Comparison of ENCODE assay signal across 11 cellular contexts in genomic region chr2:215712850-215713230, GRCh38.
DNase-seq lines count a peak whose midpoint lies in the region; ATAC-seq, FAIRE-seq and TF ChIP-seq lines count a peak whose summit lies in the region.
"Had no signal": no experiment of that assay in that cellular context is flagged by ENCODE, and none has a peak within 500 bp of the region (broad histone marks: within the 10 kb centered on the region; RNA-seq: fewer than 3 reads in every experiment).

No MANE protein-coding gene starts in this region.

- H3K9me3 ChIP-seq in A549, result no peaks in the 10 kb centered on the region
- H3K9me3 ChIP-seq in esophagus muscularis mucosa, result no peaks in the 10 kb centered on the region
- H3K9me3 ChIP-seq in muscle layer of colon (ENCODE audit: low read length), result no peaks in the 10 kb centered on the region
- no peaks in the 10 kb centered on the region for H3K9me3 ChIP-seq in HAP-1
- H3K9me3 ChIP-seq: right atrium auricular region had no signal

- TF ChIP-seq POLR2A in A549 (IDR thresholded peaks at IDR 0.05; ENCODE audit: low read length), result no peak
- no peak for TF ChIP-seq POLR2A in esophagus muscularis mucosa (IDR thresholded peaks at IDR 0.05; ENCODE audit: low read depth)

- peak; percentile 62 to 69 for ATAC-seq in A549
- no peak for ATAC-seq in activated T-cell treated with anti-CD3 and anti-CD28 coated beads, Interleukin-2, amount 50 U/mL, for 4 hours

- peaks cover 4% of the 10 kb centered on the region for H3K27me3 Mint-ChIP-seq in activated T-cell treated with anti-CD3 and anti-CD28 coated beads, Interleukin-2, amount 50 U/mL, for 4 hours (ENCODE audit: low read depth)

- H3K4me1 ChIP-seq in A549, result peaks cover 41% of the 10 kb centered on the region
- peaks cover 28 to 75% (median 64%) of the 10 kb centered on the region in 4 donors for H3K4me1 ChIP-seq in esophagus muscularis mucosa
- peaks cover 37% of the 10 kb centered on the region for H3K4me1 ChIP-seq in muscle layer of colon (ENCODE audit: insufficient read depth, low read length)
- H3K4me1 ChIP-seq in HAP-1, result no peaks in the 10 kb centered on the region

- CTCF ChIA-PET in A549 (lab: Yijun Ruan, JAX), result no interaction called here

- H3K4me3 Mint-ChIP-seq in activated T-cell treated with anti-CD3 and anti-CD28 coated beads, Interleukin-2, amount 50 U/mL, for 4 hours, result no peak overlapping the region

- TF ChIP-seq CTCF in A549 (IDR thresholded peaks at IDR 0.05) (no peak), esophagus muscularis mucosa (IDR thresholded peaks at IDR 0.05) (no peak)

- H3K9ac ChIP-seq in muscle layer of colon (ENCODE audit: low read length), result no peak overlapping the region

- H3K36me3 ChIP-seq in esophagus muscularis mucosa (no peaks in the 10 kb centered on the region), muscle layer of colon (ENCODE audit: insufficient read depth, low read length) (no peaks in the 10 kb centered on the region), HAP-1 (replicated peaks) (no peaks in the 10 kb centered on the region)
- H3K36me3 ChIP-seq: right atrium auricular region had no signal

- H3K4me3 ChIP-seq in A549, result no peak overlapping the region
- H3K4me3 ChIP-seq in esophagus muscularis mucosa, result no peak overlapping the region
- H3K4me3 ChIP-seq in muscle layer of colon (ENCODE audit: low read depth in 1 of 2, low read length in 2 of 2), result no peak overlapping the region
- H3K4me3 ChIP-seq in HAP-1, result no peak overlapping the region
- H3K4me3 ChIP-seq: dorsolateral prefrontal cortex, right atrium auricular region had no signal

- WGBS in A549 (ENCODE audit: missing lambda C conversion rate), result 0% methylated on average over 1 of the region's 1 CpG
- 0% methylated on average over 1 of the region's 1 CpG for WGBS in esophagus muscularis mucosa

- DNase-seq in A549 (ENCODE audit: low read depth in 1 of 2, low spot score in 1 of 2) (peak in 1 of 2 experiments; percentile 68), NCI-H460 (ENCODE audit: extremely low read depth, low read depth) (peak; percentile 29), esophagus muscularis mucosa (ENCODE audit: extremely low spot score) (no peak), NCI-H2107 treated with DMSO at 0.1 percent for 48 hours (lab: John Stamatoyannopoulos, UW; ENCODE audit: unreplicated experiment) (no peak), HAP-1 (ENCODE audit: low spot score in 2 of 2) (no peak), NCI-H2081 (lab: John Stamatoyannopoulos, UW) (no peak)
- no peak for DNase-seq in activated T-cell treated with anti-CD3 and anti-CD28 coated beads, Interleukin-2, amount 50 U/mL, for 4 hours
- DNase-seq: dorsolateral prefrontal cortex, head of caudate nucleus had no signal

- no peak for FAIRE-seq in A549 (lab: Jason Lieb, UNC)

- TF ChIP-seq RAD21 in A549 (conservative IDR thresholded peaks at IDR 0.05 in 1 of 2, IDR thresholded peaks at IDR 0.05 in 1 of 2), result peak in 1 of 2 experiments; percentile 15; a peak in 3 of 5 replicates

- H3K4me1 Mint-ChIP-seq in activated T-cell treated with anti-CD3 and anti-CD28 coated beads, Interleukin-2, amount 50 U/mL, for 4 hours (ENCODE audit: low read depth), result no peaks in the 10 kb centered on the region

- H3K27me3 ChIP-seq in esophagus muscularis mucosa, result no peaks in the 10 kb centered on the region
- no peaks in the 10 kb centered on the region for H3K27me3 ChIP-seq in muscle layer of colon (ENCODE audit: control insufficient read depth in 1 of 2, insufficient read depth in 2 of 2, low read length in 2 of 2)
- H3K27me3 ChIP-seq in HAP-1 (ENCODE audit: low read depth), result no peaks in the 10 kb centered on the region
- H3K27me3 ChIP-seq: right atrium auricular region had no signal

- TF ChIP-seq EP300 in A549 (IDR thresholded peaks at IDR 0.05) (0 out of 5 replicates have a peak, but pooled peaks of 1 of the 2 experiments have one; percentile 22), esophagus muscularis mucosa (IDR thresholded peaks at IDR 0.05) (no peak)

- no peaks in the 10 kb centered on the region for H3K36me3 Mint-ChIP-seq in activated T-cell treated with anti-CD3 and anti-CD28 coated beads, Interleukin-2, amount 50 U/mL, for 4 hours (ENCODE audit: insufficient read depth)

- H3K27ac ChIP-seq in A549, result peak overlapping the region; percentile 83 to 88
- H3K27ac ChIP-seq in esophagus muscularis mucosa (replicated peaks in 1 of 4), result peak overlapping the region; percentile 79 to 84 (median 83)
- H3K27ac ChIP-seq in muscle layer of colon (ENCODE audit: low read depth, low read length), result peak overlapping the region; percentile 82

- in situ Hi-C loops in HAP-1 (cut with MboI; ENCODE audit: low sequenced_read_pairs), result no loop called here

- intact Hi-C loops in esophagus muscularis mucosa (cut with DNase I), result no loop called here

- H3K4me2 ChIP-seq in A549, result peak overlapping the region; percentile 72

- POLR2A ChIA-PET in A549 (lab: Yijun Ruan, JAX), result interaction anchor here (0.8 kb wide), 1 partner anchor 82 kb away, joined by 3 read pairs; no protein-coding TSS in a partner anchor

- no peaks in the 10 kb centered on the region for H3K9me3 Mint-ChIP-seq in activated T-cell treated with anti-CD3 and anti-CD28 coated beads, Interleukin-2, amount 50 U/mL, for 4 hours

TF ChIP-seq in A549, 52 proteins besides CTCF, POLR2A, EP300 and RAD21 (continues in another document):
- no peak for TF ChIP-seq NPAS2 (CRISPR knock-in tag; IDR thresholded peaks at IDR 0.05; ENCODE audit: borderline replicate concordance)
- peak in 1 of 2 experiments; percentile 74; a peak in 3 of 4 replicates for TF ChIP-seq CEBPB (IDR thresholded peaks at IDR 0.05)
- TF ChIP-seq HDAC2 (IDR thresholded peaks at IDR 0.05), result no peak
- TF ChIP-seq RNF2 (IDR thresholded peaks at IDR 0.05; ENCODE audit: borderline replicate concordance, low read depth), result no peak
- TF ChIP-seq HEYL (CRISPR knock-in tag; IDR thresholded peaks at IDR 0.05), result no peak
- TF ChIP-seq TFCP2L1 (CRISPR knock-in tag; IDR thresholded peaks at IDR 0.05), result no peak
- no peak for TF ChIP-seq JUN (IDR thresholded peaks at IDR 0.05)
- no peak for TF ChIP-seq CHD4 (IDR thresholded peaks at IDR 0.05; ENCODE audit: borderline replicate concordance)
- no peak for TF ChIP-seq KDM5A (IDR thresholded peaks at IDR 0.05)
- no peak for TF ChIP-seq HOXB13 (CRISPR knock-in tag; IDR thresholded peaks at IDR 0.05; ENCODE audit: low read depth)
- TF ChIP-seq GATA3 (IDR thresholded peaks at IDR 0.05; ENCODE audit: borderline replicate concordance), result peak; percentile 67
- no peak for TF ChIP-seq POLR2AphosphoS2 (conservative IDR thresholded peaks at IDR 0.05; ENCODE audit: low read length)
- TF ChIP-seq SMC3 (IDR thresholded peaks at IDR 0.05), result 0 out of 3 replicates have a peak, but pooled peaks have one; percentile 5
- TF ChIP-seq USF2 (IDR thresholded peaks at IDR 0.05), result no peak
- no peak for TF ChIP-seq NR3C1 (IDR thresholded peaks at IDR 0.05)
- TF ChIP-seq ZC3H11A (IDR thresholded peaks at IDR 0.05), result no peak
- no peak for TF ChIP-seq HOXA7 (CRISPR knock-in tag; IDR thresholded peaks at IDR 0.05)
- no peak for TF ChIP-seq FOSL2 (IDR thresholded peaks at IDR 0.05)
- peak; percentile 28; the same call in 1 of the 2 replicates for TF ChIP-seq FOSL2 (CRISPR knock-in tag; IDR thresholded peaks at IDR 0.05)
- no peak for TF ChIP-seq HOXB5 (CRISPR knock-in tag; IDR thresholded peaks at IDR 0.05)
- TF ChIP-seq RCOR1 (IDR thresholded peaks at IDR 0.05; ENCODE audit: low read depth, low read length), result no peak
- TF ChIP-seq CHD2 (IDR thresholded peaks at IDR 0.05; ENCODE audit: low read length, partially characterized antibody), result no peak
- TF ChIP-seq MYC (IDR thresholded peaks at IDR 0.05; ENCODE audit: borderline replicate concordance, low read length), result no peak
- no peak for TF ChIP-seq EHF (CRISPR knock-in tag; IDR thresholded peaks at IDR 0.05)
- no peak for TF ChIP-seq EHMT2 (IDR thresholded peaks at IDR 0.05; ENCODE audit: low read depth)
- TF ChIP-seq PHF8 (IDR thresholded peaks at IDR 0.05; ENCODE audit: borderline replicate concordance, low read depth), result no peak
- TF ChIP-seq, protein P1, sequence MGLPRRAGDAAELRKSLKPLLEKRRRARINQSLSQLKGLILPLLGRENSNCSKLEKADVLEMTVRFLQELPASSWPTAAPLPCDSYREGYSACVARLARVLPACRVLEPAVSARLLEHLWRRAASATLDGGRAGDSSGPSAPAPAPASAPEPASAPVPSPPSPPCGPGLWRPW (IDR thresholded peaks at IDR 0.05), result no peak
- no peak for TF ChIP-seq NFE2L2 (conservative IDR thresholded peaks at IDR 0.05; ENCODE audit: low read length)
- no peak for TF ChIP-seq ZFP36 (IDR thresholded peaks at IDR 0.05; ENCODE audit: borderline replicate concordance, partially characterized antibody)
- no peak for TF ChIP-seq FOSB (CRISPR knock-in tag; IDR thresholded peaks at IDR 0.05)
- TF ChIP-seq ZSCAN20 (CRISPR knock-in tag; IDR thresholded peaks at IDR 0.05), result no peak
- TF ChIP-seq JUNB (IDR thresholded peaks at IDR 0.05), result peak; percentile 46
- no peak for TF ChIP-seq ESRRA (IDR thresholded peaks at IDR 0.05; ENCODE audit: borderline replicate concordance, low read length)
- TF ChIP-seq ZNF302 (CRISPR knock-in tag; IDR thresholded peaks at IDR 0.05), result no peak
- no peak for TF ChIP-seq RARB (CRISPR knock-in tag; IDR thresholded peaks at IDR 0.05)
- TF ChIP-seq, protein P2, sequence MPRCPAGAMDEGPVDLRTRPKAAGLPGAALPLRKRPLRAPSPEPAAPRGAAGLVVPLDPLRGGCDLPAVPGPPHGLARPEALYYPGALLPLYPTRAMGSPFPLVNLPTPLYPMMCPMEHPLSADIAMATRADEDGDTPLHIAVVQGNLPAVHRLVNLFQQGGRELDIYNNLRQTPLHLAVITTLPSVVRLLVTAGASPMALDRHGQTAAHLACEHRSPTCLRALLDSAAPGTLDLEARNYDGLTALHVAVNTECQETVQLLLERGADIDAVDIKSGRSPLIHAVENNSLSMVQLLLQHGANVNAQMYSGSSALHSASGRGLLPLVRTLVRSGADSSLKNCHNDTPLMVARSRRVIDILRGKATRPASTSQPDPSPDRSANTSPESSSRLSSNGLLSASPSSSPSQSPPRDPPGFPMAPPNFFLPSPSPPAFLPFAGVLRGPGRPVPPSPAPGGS (IDR thresholded peaks at IDR 0.05), result no peak

Comparison
In these comparisons a context has a peak if more than half of its experiments do, and no peak if none do; other contexts are left out.
1. ATAC-seq: peak in A549 (2 of 2); none in activated T-cell treated with anti-CD3 and anti-CD28 coated beads, Interleukin-2, amount 50 U/mL, for 4 hours (0 of 2).
2. Peak in every context shown above with its lines, with median percentiles within 50 percentile points of each other: H3K27ac ChIP-seq.